ENCODE assay signal across 7 cellular contexts in genomic region chr3:121749276-121750086, GRCh38.
A peak's percentile ranks its signal among the peaks of the same experiment; 100 is the strongest.
DNase-seq lines count a peak whose midpoint lies in the region; ATAC-seq and TF ChIP-seq lines count a peak whose summit lies in the region.

TSS of gene GOLGB1 (minus strand) at chr3:121749741. CDS start at chr3:121730971, 18,770 bp downstream.

- TF ChIP-seq CTCF in astrocyte of the spinal cord (IDR thresholded peaks at IDR 0.05; ENCODE audit: low read depth, low read length) (no peak), retinal pigment epithelial cell (conservative IDR thresholded peaks at IDR 0.05; ENCODE audit: low read depth, low read length) (no peak)

- DNase-seq in NCI-H2081 (lab: John Stamatoyannopoulos, UW): peak; percentile 100
- DNase-seq in T1000 (lab: John Stamatoyannopoulos, UW): peak; percentile 90
- peak; percentile 99 for DNase-seq in astrocyte of the spinal cord (ENCODE audit: low read depth, low spot score)
- DNase-seq in hypothalamus (lab: John Stamatoyannopoulos, UW): peak; percentile 80 to 99 (median 95)
- peak; percentile 100 for DNase-seq in retinal pigment epithelial cell (ENCODE audit: low read depth)

- H3K4me3 ChIP-seq in astrocyte of the spinal cord (ENCODE audit: low read depth, low read length) (peak within 1 kb of the TSS; percentile 67), retinal pigment epithelial cell (ENCODE audit: low read length) (peak within 1 kb of the TSS; percentile 90)

- in situ Hi-C loops in astrocyte of the spinal cord (cut with HindIII; ENCODE audit: low sequenced_read_pairs): no loop called here

- ATAC-seq in GM18517 (IDR thresholded peaks at IDR 0.05; ENCODE audit: unreplicated experiment) (peak; percentile 99), HG03039 (IDR thresholded peaks at IDR 0.05; ENCODE audit: unreplicated experiment) (peak; percentile 95)

Comparison
In these comparisons a context has a peak if more than half of its experiments do, and no peak if none do; other contexts are left out.
1. Peak in every context shown above with its lines: DNase-seq, ATAC-seq and H3K4me3 ChIP-seq.